In genomic region chr9:125878241-125878640, GRCh38 we compare ENCODE assay signal across 18 cellular contexts.
DNase-seq lines count a peak whose midpoint lies in the region; ATAC-seq, FAIRE-seq and TF ChIP-seq lines count a peak whose summit lies in the region.
"Had no signal": no experiment of that assay in that cellular context is flagged by ENCODE, and none has a peak within 500 bp of the region (broad histone marks: within the 10 kb centered on the region; RNA-seq: fewer than 3 reads in every experiment).

No MANE protein-coding gene starts in this region.

- no peak overlapping the region for H2AFZ ChIP-seq in astrocyte (ENCODE audit: low read depth, low read length)

- no peak overlapping the region for H3K4me3 Mint-ChIP-seq in astrocyte (ENCODE audit: unreplicated experiment)
- H3K4me3 Mint-ChIP-seq: nephron had no signal

- H3K27ac ChIP-seq in astrocyte (ENCODE audit: low read depth, low read length) (no peak overlapping the region), sigmoid colon (peak overlapping the region in 3 of 4 donors; percentile 12 to 52 (median 32))
- no peak overlapping the region for H3K27ac ChIP-seq in effector memory CD4-positive, alpha-beta T cell (ENCODE audit: insufficient read depth, low read length, poor library complexity, severe bottlenecking)
- H3K27ac ChIP-seq: transverse colon, VCaP had no signal

- H4K20me1 ChIP-seq in astrocyte (ENCODE audit: insufficient read depth, low read length) = peaks cover 4% of the 10 kb centered on the region

- 92 to 94% methylated on average over 2 of the region's 2 CpGs for WGBS in sigmoid colon, 2 donors

- no peak overlapping the region for H3K4me2 ChIP-seq in astrocyte (ENCODE audit: low read length)

- TF ChIP-seq POLR2A in sigmoid colon (IDR thresholded peaks at IDR 0.05) = no peak

- H3K4me3 ChIP-seq in astrocyte (ENCODE audit: insufficient read depth, low read depth, low read length) (no peak overlapping the region), sigmoid colon (no peak overlapping the region)
- H3K4me3 ChIP-seq in effector memory CD4-positive, alpha-beta T cell (ENCODE audit: insufficient read depth, low read depth, low read length, poor library complexity, severe bottlenecking) = no peak overlapping the region
- H3K4me3 ChIP-seq: GM12878, transverse colon had no signal

- no peaks in the 10 kb centered on the region for H3K27me3 ChIP-seq in astrocyte (ENCODE audit: insufficient read depth, low read length)
- H3K27me3 ChIP-seq in sigmoid colon = no peaks in the 10 kb centered on the region
- H3K27me3 ChIP-seq in effector memory CD4-positive, alpha-beta T cell (replicated peaks; ENCODE audit: control insufficient read depth, insufficient read depth, low read length, poor library complexity, severe bottlenecking) = no peaks in the 10 kb centered on the region
- H3K27me3 ChIP-seq: transverse colon had no signal

- H3K4me1 ChIP-seq in astrocyte (ENCODE audit: insufficient read depth, low read length) (peaks cover 7% of the 10 kb centered on the region), sigmoid colon (peaks cover 0 to 20% (median 5%) of the 10 kb centered on the region in 4 donors)
- no peaks in the 10 kb centered on the region for H3K4me1 ChIP-seq in effector memory CD4-positive, alpha-beta T cell (ENCODE audit: control insufficient read depth, insufficient read depth, low read length, poor library complexity, severe bottlenecking)
- H3K4me1 ChIP-seq: transverse colon had no signal

- peak; percentile 50 for DNase-seq in NCI-H2171 treated with DMSO at 0.1 percent for 48 hours (lab: John Stamatoyannopoulos, UW)
- DNase-seq in NCI-H2171 (lab: John Stamatoyannopoulos, UW) = no peak
- DNase-seq in NCI-H226 = peak; percentile 40
- peak; percentile 25 for DNase-seq in astrocyte (ENCODE audit: low read depth)
- no peak for DNase-seq in sigmoid colon
- DNase-seq in effector memory CD4-positive, alpha-beta T cell = no peak
- DNase-seq: amniotic stem cell, DMS153, NCI-H2029 treated with DMSO at 0.1 percent for 48 hours, SHP77 treated with DMSO at 0.1 percent for 48 hours, small intestine, transverse colon had no signal

- H3K36me3 Mint-ChIP-seq in astrocyte (ENCODE audit: low read depth, unreplicated experiment) = no peaks in the 10 kb centered on the region

- H3K27ac Mint-ChIP-seq in astrocyte (ENCODE audit: unreplicated experiment) = no peak overlapping the region
- H3K27ac Mint-ChIP-seq: nephron had no signal

- peak; percentile 62 for FAIRE-seq in astrocyte (lab: Jason Lieb, UNC)
- FAIRE-seq: GM12878, small intestine had no signal

- H3K4me1 Mint-ChIP-seq in astrocyte (ENCODE audit: low read depth, unreplicated experiment) = peaks cover 8% of the 10 kb centered on the region

- ATAC-seq in HG03045 (IDR thresholded peaks at IDR 0.05; ENCODE audit: unreplicated experiment) = no peak
- ATAC-seq in GM21723 (IDR thresholded peaks at IDR 0.05; ENCODE audit: unreplicated experiment) = no peak
- ATAC-seq: GM12878, left lobe of liver had no signal

- no peaks in the 10 kb centered on the region for H3K27me3 Mint-ChIP-seq in astrocyte (ENCODE audit: low read depth, unreplicated experiment)

- no peak for TF ChIP-seq EP300 in sigmoid colon (IDR thresholded peaks at IDR 0.05)

- H3K79me2 ChIP-seq in astrocyte (ENCODE audit: insufficient read depth, low read length) = peaks cover 37% of the 10 kb centered on the region

- H3K9me3 Mint-ChIP-seq in astrocyte (ENCODE audit: unreplicated experiment) = no peaks in the 10 kb centered on the region
- H3K9me3 Mint-ChIP-seq: nephron had no signal

- TF ChIP-seq CTCF in astrocyte (IDR thresholded peaks at IDR 0.05; ENCODE audit: insufficient read depth, low read depth, low read length) = no peak
- TF ChIP-seq CTCF in sigmoid colon (IDR thresholded peaks at IDR 0.05) = no peak

- H3K9me3 ChIP-seq in astrocyte (ENCODE audit: insufficient read depth, low read depth, low read length) = no peaks in the 10 kb centered on the region
- H3K9me3 ChIP-seq in sigmoid colon = no peaks in the 10 kb centered on the region
- H3K9me3 ChIP-seq in effector memory CD4-positive, alpha-beta T cell (ENCODE audit: control insufficient read depth, low read length) = no peaks in the 10 kb centered on the region
- H3K9me3 ChIP-seq: transverse colon had no signal

- H3K9ac ChIP-seq in astrocyte (ENCODE audit: low read length) = no peak overlapping the region

- H3K36me3 ChIP-seq in astrocyte (ENCODE audit: insufficient read depth, low read length) = no peaks in the 10 kb centered on the region
- no peaks in the 10 kb centered on the region for H3K36me3 ChIP-seq in sigmoid colon
- no peaks in the 10 kb centered on the region for H3K36me3 ChIP-seq in effector memory CD4-positive, alpha-beta T cell (ENCODE audit: control insufficient read depth, insufficient read depth, low read length)
- H3K36me3 ChIP-seq: transverse colon had no signal

- intact Hi-C loops in sigmoid colon (cut with DNase I) = no loop called here

Comparison
In these comparisons a context has a peak if more than half of its experiments do, and no peak if none do; other contexts are left out.
1. DNase-seq: peak in NCI-H2171 treated with DMSO at 0.1 percent for 48 hours (single experiment), NCI-H226 (single experiment) and astrocyte (single experiment); none in NCI-H2171 (single experiment), sigmoid colon (single experiment) and effector memory CD4-positive, alpha-beta T cell (0 of 3).
2. H3K27ac ChIP-seq: peak in sigmoid colon (3 of 4); none in astrocyte (single experiment) and effector memory CD4-positive, alpha-beta T cell (single experiment).